ENCODE assay signal across 24 cellular contexts in the genomic region with DNA sequence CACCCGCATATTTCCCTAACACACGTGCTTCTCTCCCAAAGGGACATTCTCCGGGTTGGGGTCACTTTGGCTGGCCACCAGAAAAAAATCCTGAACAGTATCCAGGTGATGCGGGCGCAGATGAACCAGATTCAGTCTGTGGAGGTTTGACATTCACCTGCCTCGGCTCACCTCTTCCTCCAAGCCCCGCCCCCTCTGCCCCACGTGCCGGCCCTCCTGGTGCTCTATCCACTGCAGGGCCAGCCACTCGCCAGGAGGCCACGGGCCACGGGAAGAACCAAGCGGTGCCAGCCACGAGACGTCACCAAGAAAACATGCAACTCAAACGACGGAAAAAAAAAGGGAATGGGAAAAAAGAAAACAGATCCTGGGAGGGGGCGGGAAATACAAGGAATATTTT. TPM values are rescaled to one million over a fixed set of nuclear protein-coding genes. Genes with fewer than 3 reads are reported as not detected.
DNase-seq lines count a peak whose midpoint lies in the region; ATAC-seq and TF ChIP-seq lines count a peak whose summit lies in the region.
"Had no signal": no experiment of that assay in that cellular context is flagged by ENCODE, and none has a peak within 500 bp of the region (broad histone marks: within the 10 kb centered on the region; RNA-seq: fewer than 3 reads in every experiment).

No MANE protein-coding gene starts in this region.

- no peaks in the 10 kb centered on the region for H3K9me3 Mint-ChIP-seq in chondrocyte (ENCODE audit: low read depth)
- no peaks in the 10 kb centered on the region for H3K9me3 Mint-ChIP-seq in nephron
- H3K9me3 Mint-ChIP-seq: CD8-positive, alpha-beta T cell; GM23338 had no signal

- no peak overlapping the region for H3K27ac ChIP-seq in BLaER1
- H3K27ac ChIP-seq: 22Rv1, A549, HL-60 had no signal

- H3K9me3 ChIP-seq in BLaER1: no peaks in the 10 kb centered on the region
- H3K9me3 ChIP-seq: A549, HAP-1 had no signal

- TF ChIP-seq RAD21 in Ishikawa (IDR thresholded peaks at IDR 0.05; ENCODE audit: low read depth): no peak

- H3K36me3 Mint-ChIP-seq in chondrocyte (ENCODE audit: low read depth) (peaks cover 17% of the 10 kb centered on the region), nephron (ENCODE audit: low read depth) (peaks cover 10% of the 10 kb centered on the region)
- H3K36me3 Mint-ChIP-seq: CD8-positive, alpha-beta T cell had no signal

- H3K4me2 ChIP-seq in BLaER1: peak overlapping the region; percentile 81
- H3K4me2 ChIP-seq: A549, GM23338 had no signal

- peaks cover 3% of the 10 kb centered on the region for H3K4me1 Mint-ChIP-seq in chondrocyte (ENCODE audit: low read depth)
- H3K4me1 Mint-ChIP-seq in nephron: peaks cover 30% of the 10 kb centered on the region

- H3K27me3 ChIP-seq in BLaER1: no peaks in the 10 kb centered on the region

- TF ChIP-seq EP300 in Ishikawa (IDR thresholded peaks at IDR 0.05; ENCODE audit: borderline replicate concordance): no peak

- ATAC-seq in GM18519 (IDR thresholded peaks at IDR 0.05; ENCODE audit: low FRiP score, unreplicated experiment): no peak
- ATAC-seq in GM21717 (IDR thresholded peaks at IDR 0.05; ENCODE audit: unreplicated experiment): no peak
- ATAC-seq: A549; CD8-positive, alpha-beta T cell; GM12878; GM23338 had no signal

- no peak overlapping the region for H3K9ac ChIP-seq in BLaER1

- no peak overlapping the region for H3K4me3 Mint-ChIP-seq in chondrocyte (ENCODE audit: unreplicated experiment)
- no peak overlapping the region for H3K4me3 Mint-ChIP-seq in nephron
- H3K4me3 Mint-ChIP-seq: CD8-positive, alpha-beta T cell; GM23338 had no signal

- no peaks in the 10 kb centered on the region for H3K36me3 ChIP-seq in BLaER1
- H3K36me3 ChIP-seq: HAP-1 had no signal

- H3K27ac Mint-ChIP-seq in chondrocyte (ENCODE audit: unreplicated experiment): peak overlapping the region; percentile 8
- peak overlapping the region; percentile 26 to 80 (median 76) for H3K27ac Mint-ChIP-seq in nephron
- H3K27ac Mint-ChIP-seq: CD8-positive, alpha-beta T cell; GM23338 had no signal

- H3K27me3 Mint-ChIP-seq in chondrocyte (ENCODE audit: low read depth) (no peaks in the 10 kb centered on the region), nephron (ENCODE audit: low read depth) (peaks cover 8% of the 10 kb centered on the region)

- TF ChIP-seq CTCF in chondrocyte (IDR thresholded peaks at IDR 0.05) (no peak), nephron (IDR thresholded peaks at IDR 0.05; ENCODE audit: unreplicated experiment in 3 of 3) (no peak)

- no peaks in the 10 kb centered on the region for H4K20me1 ChIP-seq in BLaER1

- DNase-seq in chondrocyte (ENCODE audit: low spot score): no peak
- DNase-seq in COLO668 (lab: John Stamatoyannopoulos, UW; ENCODE audit: unreplicated experiment): no peak
- DNase-seq in activated T-cell treated with anti-CD3 and anti-CD28 coated beads, Interleukin-2, amount 50 U/mL, for 1 hour: no peak
- DNase-seq: AML-193; CD8-positive, alpha-beta T cell; COR-L47; DMS 273 treated with DMSO at 0.1 percent for 48 hours; DMS53; DND-41; EL; KBM-7 had no signal

- no peak overlapping the region for H3K4me3 ChIP-seq in BLaER1
- H3K4me3 ChIP-seq: A549, GM12878, GM23338, HAP-1 had no signal

- peaks cover 68% of the 10 kb centered on the region for H3K4me1 ChIP-seq in BLaER1
- H3K4me1 ChIP-seq: A549, HAP-1 had no signal

TF ChIP-seq in Ishikawa, 13 proteins besides CTCF, POLR2A, EP300 and RAD21:
- TF ChIP-seq TEAD4 (IDR thresholded peaks at IDR 0.05) (no peak), USF1 (IDR thresholded peaks at IDR 0.05) (0 out of 2 replicates have a peak, but pooled peaks have one; percentile 35)

RNA-seq across cellular contexts. Expression of gene LACTBL1, which starts 59.2 kb away (rescaled TPM):
- not detected in 3 replicates for total RNA-seq in chondrocyte
- total RNA-seq: CD8-positive, alpha-beta T cell; G401; GM12878; GM23338; HT1080 had no signal
